8 cellular contexts compared by ENCODE assay signal in the genomic region with DNA sequence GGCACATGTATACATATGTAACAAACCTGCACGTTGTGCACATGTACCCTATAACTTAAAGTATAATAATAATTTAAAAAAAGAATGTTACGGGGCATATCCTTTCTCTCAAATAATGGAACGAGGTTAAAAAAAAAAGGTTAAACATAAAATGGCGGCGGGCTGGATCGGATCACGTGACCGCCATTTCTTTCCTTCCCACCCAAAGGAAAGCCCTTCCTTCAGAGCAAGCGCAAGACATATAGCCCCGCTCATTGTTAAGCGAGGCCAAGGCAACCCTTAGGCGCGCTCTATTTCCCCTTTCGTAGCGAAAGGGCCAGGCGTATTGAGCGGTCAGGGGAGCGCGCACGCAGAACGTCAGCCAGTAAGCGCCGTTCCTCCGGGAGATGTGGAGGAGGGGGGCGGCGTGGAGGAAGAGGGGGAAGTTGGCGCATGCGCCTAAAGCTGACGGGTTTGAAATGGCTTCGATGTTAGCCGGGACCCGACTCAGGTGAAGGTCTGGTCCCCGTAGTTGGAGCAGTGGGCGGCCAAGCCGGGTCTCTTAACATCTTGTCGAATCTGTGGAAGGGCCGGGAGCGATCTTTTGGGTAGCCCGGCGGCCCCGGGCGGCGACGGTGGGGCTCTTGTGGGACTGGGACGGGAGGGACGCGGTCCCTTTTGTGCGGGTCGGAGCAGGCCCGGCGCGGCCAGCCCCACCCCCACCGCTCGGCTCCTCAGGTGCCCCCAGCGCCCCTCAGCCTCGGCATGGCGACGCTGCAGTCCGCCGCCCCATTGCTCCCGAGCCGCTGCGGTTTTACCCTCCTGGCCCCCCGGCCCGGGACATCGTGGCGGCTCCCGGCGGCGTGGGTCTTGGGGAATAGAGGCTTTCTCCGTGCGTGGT.
A peak's percentile ranks its signal among the peaks of the same experiment; 100 is the strongest.
DNase-seq lines count a peak whose midpoint lies in the region; ATAC-seq lines count a peak whose summit lies in the region.

TSS of gene CCAR1 (plus strand) at position 447 of the 880 bp plus-strand sequence. CDS start 1,266 bp downstream, outside the sequence.

- ATAC-seq in GM19372 (IDR thresholded peaks at IDR 0.05; ENCODE audit: low read depth, unreplicated experiment) = peak; percentile 99
- peak; percentile 97 for ATAC-seq in HG03558 (IDR thresholded peaks at IDR 0.05; ENCODE audit: extremely low read depth, unreplicated experiment)

- DNase-seq in C1 segment of cervical spinal cord (lab: John Stamatoyannopoulos, UW) (peak; percentile 47 to 96 (median 90)), NCI-H748 treated with DMSO at 0.1 percent for 48 hours (lab: John Stamatoyannopoulos, UW) (peak; percentile 87), dedifferentiated amniotic fluid mesenchymal stem cell (ENCODE audit: extremely low spot score) (peak; percentile 98), left kidney (ENCODE audit: low read depth, low spot score) (peak; percentile 100)
- DNase-seq in activated CD4-positive, alpha-beta T cell treated with anti-CD3 and anti-CD28 coated beads, Interleukin-2, amount 50 U/mL, for 24 hours (ENCODE audit: low read depth in 1 of 2, low spot score in 1 of 2) = peak; percentile 89 to 96
- DNase-seq in stimulated activated CD4-positive, alpha-beta T cell treated with anti-CD3 and anti-CD28 coated beads, Interleukin-2, amount 100 ng/mL, for 24 hours = peak; percentile 96 to 98

Comparison
In these comparisons a context has a peak if more than half of its experiments do, and no peak if none do; other contexts are left out.
1. Peak in every context shown above with its lines: DNase-seq and ATAC-seq.